8 cellular contexts compared by ENCODE assay signal in the genomic region with DNA sequence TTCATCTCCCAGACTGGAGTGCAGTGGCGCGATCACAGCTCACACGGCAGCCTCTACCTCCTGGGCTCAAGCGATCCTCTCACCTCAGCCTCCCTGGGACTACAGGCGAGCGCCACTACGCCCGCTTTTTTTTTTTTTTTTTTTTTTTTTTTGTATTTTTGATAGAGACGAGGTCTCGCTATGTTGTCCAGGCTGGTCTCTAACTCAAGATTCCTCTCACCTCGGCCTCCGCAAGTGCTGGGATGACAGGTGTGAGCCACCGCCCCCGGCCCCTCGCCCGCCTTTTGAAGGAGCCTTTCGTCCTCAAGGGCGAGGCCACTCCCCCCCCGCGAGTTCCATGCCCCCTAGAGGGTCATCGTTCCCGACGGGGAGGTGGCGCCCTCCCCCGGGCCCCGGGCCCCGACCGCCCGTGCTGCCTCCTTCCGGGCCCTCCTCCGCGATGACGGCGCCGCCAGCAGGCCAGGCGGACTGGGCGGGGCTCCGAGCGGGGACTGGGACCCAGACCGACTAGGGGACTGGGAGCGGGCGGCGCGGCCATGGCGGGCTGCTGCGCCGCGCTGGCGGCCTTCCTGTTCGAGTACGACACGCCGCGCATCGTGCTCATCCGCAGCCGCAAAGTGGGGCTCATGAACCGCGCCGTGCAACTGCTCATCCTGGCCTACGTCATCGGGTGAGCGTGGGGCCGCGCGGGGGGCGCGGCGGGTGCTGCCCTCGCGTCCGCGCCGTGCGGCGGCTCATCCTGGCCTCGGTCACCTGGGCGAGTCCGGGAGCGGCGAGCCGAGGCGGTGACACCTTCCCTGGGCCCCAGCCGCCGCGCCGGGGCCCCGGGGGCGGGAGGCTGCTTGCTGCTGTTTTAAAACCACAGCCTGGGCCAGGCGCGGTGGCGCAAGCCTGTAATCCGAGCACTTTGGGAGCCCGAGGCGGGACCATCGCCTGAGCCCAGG. TPM values are rescaled to one million over a fixed set of nuclear protein-coding genes. Genes with fewer than 3 reads are reported as not detected.
DNase-seq lines count a peak whose midpoint lies in the region; ATAC-seq and TF ChIP-seq lines count a peak whose summit lies in the region.

A gene with protein sequence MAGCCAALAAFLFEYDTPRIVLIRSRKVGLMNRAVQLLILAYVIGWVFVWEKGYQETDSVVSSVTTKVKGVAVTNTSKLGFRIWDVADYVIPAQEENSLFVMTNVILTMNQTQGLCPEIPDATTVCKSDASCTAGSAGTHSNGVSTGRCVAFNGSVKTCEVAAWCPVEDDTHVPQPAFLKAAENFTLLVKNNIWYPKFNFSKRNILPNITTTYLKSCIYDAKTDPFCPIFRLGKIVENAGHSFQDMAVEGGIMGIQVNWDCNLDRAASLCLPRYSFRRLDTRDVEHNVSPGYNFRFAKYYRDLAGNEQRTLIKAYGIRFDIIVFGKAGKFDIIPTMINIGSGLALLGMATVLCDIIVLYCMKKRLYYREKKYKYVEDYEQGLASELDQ (plus strand): TSS at position 501 of the 944 bp plus-strand sequence. CDS start 36 bp downstream, at position 537.

- peaks cover 20% of the 10 kb centered on the region for H3K27me3 Mint-ChIP-seq in WTC11 (ENCODE audit: low read depth)

- no peaks in the 10 kb centered on the region for H3K27me3 ChIP-seq in A673 (replicated peaks; ENCODE audit: insufficient read depth, low read depth, low read length, poor library complexity)

- peak; percentile 46 for TF ChIP-seq CTCF in A673 (conservative IDR thresholded peaks at IDR 0.05; ENCODE audit: low read depth, low read length)
- TF ChIP-seq CTCF in WTC11 (IDR thresholded peaks at IDR 0.05) = no peak
- peak; percentile 1 for TF ChIP-seq CTCF in cardiac fibroblast (IDR thresholded peaks at IDR 0.05; ENCODE audit: low read depth, low read length)

- ATAC-seq in GM18858 (IDR thresholded peaks at IDR 0.05; ENCODE audit: unreplicated experiment) (peak; percentile 69), HG03066 (IDR thresholded peaks at IDR 0.05; ENCODE audit: low read depth, unreplicated experiment) (peak; percentile 69), WTC11 (peak; percentile 94)

- H3K4me3 Mint-ChIP-seq in WTC11 = peak within 1 kb of the TSS; percentile 78

- peak within 1 kb of the TSS; percentile 72 for H3K4me3 ChIP-seq in A673 (ENCODE audit: low read depth, low read length, poor library complexity, severe bottlenecking)
- peak within 1 kb of the TSS; percentile 57 to 64 for H3K4me3 ChIP-seq in cardiac fibroblast (replicated peaks in 1 of 2; ENCODE audit: low read depth in 2 of 2, low read length in 2 of 2)

- no TSS peak for BruUV-seq in A673 (replicated peaks; lab: Mats Ljungman, UMichigan)

- intact Hi-C loops in A673 (cut with micrococcal nuclease; ENCODE audit: unreplicated experiment) = no loop called here

- H3K27ac ChIP-seq in A673 (ENCODE audit: low read depth, low read length, poor library complexity, severe bottlenecking) = peak within 1 kb of the TSS; percentile 87

- POLR2A ChIA-PET in A673 (lab: Charles Lee; ENCODE audit: low non-redundant PET) (no interaction called here), WTC11 (lab: Charles Lee) (interaction anchor here (0.7 kb wide), 1 partner anchor 1313 kb away, joined by 3 read pairs; no protein-coding TSS in a partner anchor)

- H3K4me1 ChIP-seq in A673 (ENCODE audit: insufficient read depth, low read length, poor library complexity, severe bottlenecking) = no peaks in the 10 kb centered on the region

- DNase-seq in A673 (ENCODE audit: low spot score) (peak; percentile 88), NCI-H2171 (lab: John Stamatoyannopoulos, UW) (peak; percentile 74), WTC11 (ENCODE audit: low spot score) (peak; percentile 86), cardiac fibroblast (ENCODE audit: low read depth in 2 of 2) (peak; percentile 70 to 72), islet precursor cell (peak; percentile 97)
- peak; percentile 71 to 79 for DNase-seq in stimulated activated CD4-positive, alpha-beta T cell treated with anti-CD3 and anti-CD28 coated beads, Interleukin-15, amount 100 ng/mL, for 1 hour (ENCODE audit: low read depth in 1 of 2, low spot score in 1 of 2)

- H3K9me3 ChIP-seq in A673 (ENCODE audit: low read depth, low read length, poor library complexity, severe bottlenecking) = no peaks in the 10 kb centered on the region

- no peaks in the 10 kb centered on the region for H3K36me3 ChIP-seq in A673 (ENCODE audit: insufficient read depth, low read length, poor library complexity, severe bottlenecking)

- H3K36me3 Mint-ChIP-seq in WTC11 = no peaks in the 10 kb centered on the region

- peak within 1 kb of the TSS; percentile 47; the same call in 1 of the 2 replicates for H3K27ac Mint-ChIP-seq in WTC11

- CTCF ChIA-PET in A673 (lab: Charles Lee) = no interaction called here
- CTCF ChIA-PET in WTC11 (lab: Charles Lee) = no interaction called here

- H3K4me1 Mint-ChIP-seq in WTC11 = peaks cover 6% of the 10 kb centered on the region

- H3K9me3 Mint-ChIP-seq in WTC11 = no peaks in the 10 kb centered on the region

TF ChIP-seq in WTC11, 78 proteins besides CTCF, POLR2A, EP300 and RAD21 (continues in another document):
- TF ChIP-seq TP53 (CRISPR knock-in tag; IDR thresholded peaks at IDR 0.05) = 0 out of 2 replicates have a peak, but pooled peaks have one; percentile 30
- TF ChIP-seq ZNF121 (CRISPR knock-in tag; IDR thresholded peaks at IDR 0.05) = peak; percentile 84
- TF ChIP-seq ZNF396 (CRISPR knock-in tag; IDR thresholded peaks at IDR 0.05; ENCODE audit: borderline replicate concordance) = no peak
- TF ChIP-seq, protein P1, sequence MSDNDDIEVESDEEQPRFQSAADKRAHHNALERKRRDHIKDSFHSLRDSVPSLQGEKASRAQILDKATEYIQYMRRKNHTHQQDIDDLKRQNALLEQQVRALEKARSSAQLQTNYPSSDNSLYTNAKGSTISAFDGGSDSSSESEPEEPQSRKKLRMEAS (CRISPR knock-in tag; IDR thresholded peaks at IDR 0.05) = peak; percentile 60; the same call in 1 of the 2 replicates
- TF ChIP-seq NFATC4 (CRISPR knock-in tag; IDR thresholded peaks at IDR 0.05) = 0 out of 2 replicates have a peak, but pooled peaks have one; percentile 39
- TF ChIP-seq, protein P2, sequence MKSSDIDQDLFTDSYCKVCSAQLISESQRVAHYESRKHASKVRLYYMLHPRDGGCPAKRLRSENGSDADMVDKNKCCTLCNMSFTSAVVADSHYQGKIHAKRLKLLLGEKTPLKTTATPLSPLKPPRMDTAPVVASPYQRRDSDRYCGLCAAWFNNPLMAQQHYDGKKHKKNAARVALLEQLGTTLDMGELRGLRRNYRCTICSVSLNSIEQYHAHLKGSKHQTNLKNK (CRISPR knock-in tag; IDR thresholded peaks at IDR 0.05) = no peak
- TF ChIP-seq, protein P3, sequence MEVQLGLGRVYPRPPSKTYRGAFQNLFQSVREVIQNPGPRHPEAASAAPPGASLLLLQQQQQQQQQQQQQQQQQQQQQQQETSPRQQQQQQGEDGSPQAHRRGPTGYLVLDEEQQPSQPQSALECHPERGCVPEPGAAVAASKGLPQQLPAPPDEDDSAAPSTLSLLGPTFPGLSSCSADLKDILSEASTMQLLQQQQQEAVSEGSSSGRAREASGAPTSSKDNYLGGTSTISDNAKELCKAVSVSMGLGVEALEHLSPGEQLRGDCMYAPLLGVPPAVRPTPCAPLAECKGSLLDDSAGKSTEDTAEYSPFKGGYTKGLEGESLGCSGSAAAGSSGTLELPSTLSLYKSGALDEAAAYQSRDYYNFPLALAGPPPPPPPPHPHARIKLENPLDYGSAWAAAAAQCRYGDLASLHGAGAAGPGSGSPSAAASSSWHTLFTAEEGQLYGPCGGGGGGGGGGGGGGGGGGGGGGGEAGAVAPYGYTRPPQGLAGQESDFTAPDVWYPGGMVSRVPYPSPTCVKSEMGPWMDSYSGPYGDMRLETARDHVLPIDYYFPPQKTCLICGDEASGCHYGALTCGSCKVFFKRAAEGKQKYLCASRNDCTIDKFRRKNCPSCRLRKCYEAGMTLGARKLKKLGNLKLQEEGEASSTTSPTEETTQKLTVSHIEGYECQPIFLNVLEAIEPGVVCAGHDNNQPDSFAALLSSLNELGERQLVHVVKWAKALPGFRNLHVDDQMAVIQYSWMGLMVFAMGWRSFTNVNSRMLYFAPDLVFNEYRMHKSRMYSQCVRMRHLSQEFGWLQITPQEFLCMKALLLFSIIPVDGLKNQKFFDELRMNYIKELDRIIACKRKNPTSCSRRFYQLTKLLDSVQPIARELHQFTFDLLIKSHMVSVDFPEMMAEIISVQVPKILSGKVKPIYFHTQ (CRISPR knock-in tag; IDR thresholded peaks at IDR 0.05) = no peak
- TF ChIP-seq IRF2 (CRISPR knock-in tag; IDR thresholded peaks at IDR 0.05; ENCODE audit: borderline replicate concordance, low read depth) = no peak
- TF ChIP-seq, protein P4, sequence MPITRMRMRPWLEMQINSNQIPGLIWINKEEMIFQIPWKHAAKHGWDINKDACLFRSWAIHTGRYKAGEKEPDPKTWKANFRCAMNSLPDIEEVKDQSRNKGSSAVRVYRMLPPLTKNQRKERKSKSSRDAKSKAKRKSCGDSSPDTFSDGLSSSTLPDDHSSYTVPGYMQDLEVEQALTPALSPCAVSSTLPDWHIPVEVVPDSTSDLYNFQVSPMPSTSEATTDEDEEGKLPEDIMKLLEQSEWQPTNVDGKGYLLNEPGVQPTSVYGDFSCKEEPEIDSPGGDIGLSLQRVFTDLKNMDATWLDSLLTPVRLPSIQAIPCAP (CRISPR knock-in tag; IDR thresholded peaks at IDR 0.05) = peak; percentile 77; the same call in 1 of the 2 replicates
- TF ChIP-seq, protein P5, sequence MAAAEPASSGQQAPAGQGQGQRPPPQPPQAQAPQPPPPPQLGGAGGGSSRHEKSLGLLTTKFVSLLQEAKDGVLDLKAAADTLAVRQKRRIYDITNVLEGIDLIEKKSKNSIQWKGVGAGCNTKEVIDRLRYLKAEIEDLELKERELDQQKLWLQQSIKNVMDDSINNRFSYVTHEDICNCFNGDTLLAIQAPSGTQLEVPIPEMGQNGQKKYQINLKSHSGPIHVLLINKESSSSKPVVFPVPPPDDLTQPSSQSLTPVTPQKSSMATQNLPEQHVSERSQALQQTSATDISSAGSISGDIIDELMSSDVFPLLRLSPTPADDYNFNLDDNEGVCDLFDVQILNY (CRISPR knock-in tag; IDR thresholded peaks at IDR 0.05) = no peak; the same call in 1 of the 2 replicates
- peak; percentile 88 for TF ChIP-seq SP1 (CRISPR knock-in tag; conservative IDR thresholded peaks at IDR 0.05)
- no peak for TF ChIP-seq CBFB (CRISPR knock-in tag; IDR thresholded peaks at IDR 0.05; ENCODE audit: low read depth)
- 0 out of 2 replicates have a peak, but pooled peaks have one; percentile 64 for TF ChIP-seq JUN (CRISPR knock-in tag; IDR thresholded peaks at IDR 0.05)
- TF ChIP-seq TEAD1 (CRISPR knock-in tag; IDR thresholded peaks at IDR 0.05) = peak; percentile 47; the same call in 1 of the 2 replicates
- TF ChIP-seq FOXK1 (CRISPR knock-in tag; IDR thresholded peaks at IDR 0.05) = peak; percentile 56

RNA-seq across cellular contexts. Expression of the gene that starts here (rescaled TPM):
- total RNA-seq in A673 (2021) (7.6 and 9.9 TPM in 2 replicates), WTC11 (2021) (13.9 to 14.6 TPM (median 14.3 TPM) in 3 replicates)

Comparison
In these comparisons a context has a peak if more than half of its experiments do, and no peak if none do; other contexts are left out.
1. Peak in every context shown above with its lines: DNase-seq, ATAC-seq, H3K4me3 ChIP-seq and H3K27ac ChIP-seq.